In the genomic region with DNA sequence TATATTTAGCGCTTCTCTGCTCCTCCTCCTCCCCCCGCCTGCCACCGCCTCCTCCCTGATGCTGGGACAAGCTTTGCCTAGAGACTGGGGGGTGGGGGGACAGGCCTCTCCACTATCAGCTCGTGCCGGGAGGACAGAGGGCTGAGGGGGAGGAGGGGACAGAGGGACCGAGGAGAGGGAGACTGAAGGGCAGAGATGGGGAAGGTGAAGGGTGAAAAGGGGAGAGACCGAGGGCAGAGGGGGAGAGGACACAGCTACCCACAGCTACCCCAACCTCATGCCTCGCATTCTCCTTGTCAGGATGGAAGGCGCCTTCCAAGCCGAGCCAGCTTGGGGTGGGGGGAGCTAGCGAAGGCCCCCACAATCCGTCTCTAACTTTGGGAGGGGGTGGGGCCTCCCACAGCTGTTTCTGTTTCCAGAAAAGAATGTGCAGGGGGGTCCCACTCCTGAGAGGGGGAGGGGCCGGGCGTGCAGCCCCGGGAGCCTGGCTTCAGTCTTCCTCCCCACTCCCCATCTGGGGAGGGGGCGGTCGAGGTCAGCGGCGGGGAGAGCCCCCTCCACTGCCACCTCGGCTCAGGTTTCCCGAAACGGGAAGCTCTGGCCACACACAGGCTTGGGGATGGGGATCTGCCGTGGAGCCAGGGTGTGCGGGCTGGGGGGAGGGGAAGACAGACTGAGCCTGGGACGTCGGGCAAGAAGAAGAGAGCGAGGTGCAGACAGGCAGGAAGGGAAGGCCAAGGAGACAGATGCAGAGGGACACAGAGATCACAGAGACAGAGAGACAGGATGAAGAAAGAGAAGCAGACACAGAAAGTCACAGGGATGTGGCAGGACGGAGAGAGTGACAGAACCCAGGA, we compare ENCODE assay signal across 8 cellular contexts. TPM values are rescaled to one million over a fixed set of nuclear protein-coding genes. Genes with fewer than 3 reads are reported as not detected.
DNase-seq lines count a peak whose midpoint lies in the region; ATAC-seq and TF ChIP-seq lines count a peak whose summit lies in the region.

No MANE protein-coding gene starts in this region.

- H2AFZ ChIP-seq in neuron (ENCODE audit: low read depth, low read length) = peak overlapping the region; percentile 6

- peak overlapping the region; percentile 73 for H3K4me3 ChIP-seq in endodermal cell (ENCODE audit: low read length)
- peak overlapping the region; percentile 80 for H3K4me3 ChIP-seq in neuron (ENCODE audit: low read length)

- no peak for ATAC-seq in GM19328 (IDR thresholded peaks at IDR 0.05; ENCODE audit: unreplicated experiment)
- no peak for ATAC-seq in HG03460 (IDR thresholded peaks at IDR 0.05; ENCODE audit: unreplicated experiment)
- no peak for ATAC-seq in GM21381 (IDR thresholded peaks at IDR 0.05; ENCODE audit: unreplicated experiment)

- H3K36me3 Mint-ChIP-seq in endodermal cell (ENCODE audit: low read depth) = no peaks in the 10 kb centered on the region

- no peaks in the 10 kb centered on the region for H3K36me3 ChIP-seq in endodermal cell (ENCODE audit: control insufficient read depth, insufficient read depth, low read length)
- H3K36me3 ChIP-seq in neuron (ENCODE audit: insufficient read depth, low read length) = no peaks in the 10 kb centered on the region

- H3K9me3 Mint-ChIP-seq in endodermal cell = no peaks in the 10 kb centered on the region

- 3 to 5% methylated on average over 8 to 24 of the region's 28 CpGs for WGBS in endodermal cell (ENCODE audit: insufficient coverage in 1 of 2, insufficient read length in 1 of 2), 2 experiments

- H3K9me3 ChIP-seq in endodermal cell (ENCODE audit: control insufficient read depth, low read length) (no peaks in the 10 kb centered on the region), neuron (ENCODE audit: low read length) (no peaks in the 10 kb centered on the region)

- no peak for TF ChIP-seq CTCF in endodermal cell (conservative IDR thresholded peaks at IDR 0.05)

- no peak overlapping the region for H3K27ac ChIP-seq in endodermal cell (ENCODE audit: low read depth, low read length)

- no peak overlapping the region for H3K9ac ChIP-seq in endodermal cell (ENCODE audit: extremely low read depth, low read length, poor library complexity, severe bottlenecking)

- peaks cover 15% of the 10 kb centered on the region for H3K4me1 Mint-ChIP-seq in endodermal cell

- peak; percentile 61 for DNase-seq in GM03348 (ENCODE audit: low spot score)
- peak; percentile 76 for DNase-seq in OCI-M1 (lab: John Stamatoyannopoulos, UW)
- peak; percentile 82 for DNase-seq in endodermal cell
- no peak for DNase-seq in effector CD4-positive, alpha-beta T cell

- H3K4me3 Mint-ChIP-seq in endodermal cell = peak overlapping the region; percentile 42

- H3K4me1 ChIP-seq in endodermal cell (ENCODE audit: control insufficient read depth, insufficient read depth, low read length) = no peaks in the 10 kb centered on the region
- H3K4me1 ChIP-seq in neuron (ENCODE audit: insufficient read depth, low read length) = peaks cover 33% of the 10 kb centered on the region

- H3K27me3 ChIP-seq in endodermal cell (ENCODE audit: control insufficient read depth, insufficient read depth, low read length, poor library complexity, severe bottlenecking) (peaks cover 28% of the 10 kb centered on the region), neuron (ENCODE audit: insufficient read depth, low read length) (no peaks in the 10 kb centered on the region)

- no peak overlapping the region for H3K27ac Mint-ChIP-seq in endodermal cell

- H3K27me3 Mint-ChIP-seq in endodermal cell (ENCODE audit: insufficient read depth) = peaks cover 51% of the 10 kb centered on the region

RNA-seq across cellular contexts. Expression of a gene that starts 1.6 kb away (rescaled TPM):
- under 1 TPM; 0.15 to 0.70 TPM for total RNA-seq in endodermal cell
- 11.3 TPM for polyA plus RNA-seq in endodermal cell (2013, experiment 1 of 2)
- 10.6 TPM for polyA plus RNA-seq in endodermal cell (2013, experiment 2 of 2)

RNA-seq across cellular contexts. Expression of a gene that starts 23.4 kb away (rescaled TPM):
- not detected for total RNA-seq in endodermal cell
- 3.8 TPM for polyA plus RNA-seq in endodermal cell (2013, experiment 1 of 2)
- polyA plus RNA-seq in endodermal cell (2013, experiment 2 of 2) = 3.6 TPM

RNA-seq across cellular contexts. Expression of a gene that starts 34.5 kb away (rescaled TPM):
- not detected for total RNA-seq in endodermal cell
- not detected for polyA plus RNA-seq in endodermal cell (2013, experiment 1 of 2)
- not detected for polyA plus RNA-seq in endodermal cell (2013, experiment 2 of 2)

RNA-seq across cellular contexts. Expression of a gene that starts 57.5 kb away (rescaled TPM):
- total RNA-seq in endodermal cell = 10 to 100 TPM; 80.5 to 90.8 TPM
- polyA plus RNA-seq in endodermal cell (2013, experiment 1 of 2) = 29.2 TPM
- 30.6 TPM for polyA plus RNA-seq in endodermal cell (2013, experiment 2 of 2)

RNA-seq across cellular contexts. Expression of a gene that starts 58.2 kb away (rescaled TPM):
- total RNA-seq in endodermal cell = 100 to 1,000 TPM; 564 to 573 TPM
- 356 TPM for polyA plus RNA-seq in endodermal cell (2013, experiment 1 of 2)
- polyA plus RNA-seq in endodermal cell (2013, experiment 2 of 2) = 335 TPM
